13 cellular contexts compared by ENCODE assay signal in genomic region chr1:212452323-212453155, GRCh38. TPM values are rescaled to one million over a fixed set of nuclear protein-coding genes. Genes with fewer than 3 reads are reported as not detected.
DNase-seq lines count a peak whose midpoint lies in the region; ATAC-seq and TF ChIP-seq lines count a peak whose summit lies in the region.
"Had no signal": no experiment of that assay in that cellular context is flagged by ENCODE, and none has a peak within 500 bp of the region (broad histone marks: within the 10 kb centered on the region; RNA-seq: fewer than 3 reads in every experiment).

No MANE protein-coding gene starts in this region.

- no peak for TF ChIP-seq CTCF in fibroblast of pulmonary artery (IDR thresholded peaks at IDR 0.05; ENCODE audit: low read length, missing control alignments)

- H3K4me3 ChIP-seq in fibroblast of pulmonary artery (replicated peaks; ENCODE audit: low read depth, low read length), result no peak overlapping the region
- H3K4me3 ChIP-seq: cardiac muscle cell had no signal

- DNase-seq in AG08396 (ENCODE audit: low spot score) (peak; percentile 80), RPMI7951 (ENCODE audit: low read depth) (peak; percentile 74), fibroblast of pulmonary artery (ENCODE audit: low read depth) (peak; percentile 71), myocyte (ENCODE audit: low read depth) (peak; percentile 88), NCI-H446 treated with DMSO at 0.1 percent for 48 hours (lab: John Stamatoyannopoulos, UW) (no peak)
- no peak for DNase-seq in stimulated activated CD4-positive, alpha-beta T cell treated with anti-CD3 and anti-CD28 coated beads, Interleukin-4, amount 100 ng/mL, for 24 hours
- no peak for DNase-seq in stimulated activated CD4-positive, alpha-beta T cell treated with anti-CD3 and anti-CD28 coated beads, Interleukin-4, amount 100 ng/mL, for 4 hours
- DNase-seq: AML-193, NCI-H226, nephron progenitor cell, trophoblast cell had no signal

- no peak for ATAC-seq in HG03095 (IDR thresholded peaks at IDR 0.05; ENCODE audit: unreplicated experiment)

RNA-seq across cellular contexts. Expression of gene NENF, which starts 19.8 kb away (rescaled TPM):
- total RNA-seq in RPMI7951 (2014; rRNA removed; shearing (Covaris generic)), result 52.7 and 54.1 TPM in 2 replicates
- 56.2 and 58.7 TPM in 2 replicates for total RNA-seq in myocyte
- polyA plus RNA-seq in myocyte (2012), result 71.2 TPM

RNA-seq across cellular contexts. Expression of gene PACC1, which starts 37.9 kb away (rescaled TPM):
- total RNA-seq in RPMI7951 (2014; rRNA removed; shearing (Covaris generic)), result 8.1 and 10.0 TPM in 2 replicates
- 5.3 and 6.8 TPM in 2 replicates for total RNA-seq in myocyte
- 10.1 TPM for polyA plus RNA-seq in myocyte (2012)

Comparison
In these comparisons a context has a peak if more than half of its experiments do, and no peak if none do; other contexts are left out.
1. DNase-seq: peak in AG08396 (single experiment), RPMI7951 (single experiment), fibroblast of pulmonary artery (single experiment) and myocyte (single experiment); none in stimulated activated CD4-positive, alpha-beta T cell treated with anti-CD3 and anti-CD28 coated beads, Interleukin-4, amount 100 ng/mL, for 24 hours (single experiment), NCI-H446 treated with DMSO at 0.1 percent for 48 hours (single experiment) and stimulated activated CD4-positive, alpha-beta T cell treated with anti-CD3 and anti-CD28 coated beads, Interleukin-4, amount 100 ng/mL, for 4 hours (0 of 2).